In the genomic region with DNA sequence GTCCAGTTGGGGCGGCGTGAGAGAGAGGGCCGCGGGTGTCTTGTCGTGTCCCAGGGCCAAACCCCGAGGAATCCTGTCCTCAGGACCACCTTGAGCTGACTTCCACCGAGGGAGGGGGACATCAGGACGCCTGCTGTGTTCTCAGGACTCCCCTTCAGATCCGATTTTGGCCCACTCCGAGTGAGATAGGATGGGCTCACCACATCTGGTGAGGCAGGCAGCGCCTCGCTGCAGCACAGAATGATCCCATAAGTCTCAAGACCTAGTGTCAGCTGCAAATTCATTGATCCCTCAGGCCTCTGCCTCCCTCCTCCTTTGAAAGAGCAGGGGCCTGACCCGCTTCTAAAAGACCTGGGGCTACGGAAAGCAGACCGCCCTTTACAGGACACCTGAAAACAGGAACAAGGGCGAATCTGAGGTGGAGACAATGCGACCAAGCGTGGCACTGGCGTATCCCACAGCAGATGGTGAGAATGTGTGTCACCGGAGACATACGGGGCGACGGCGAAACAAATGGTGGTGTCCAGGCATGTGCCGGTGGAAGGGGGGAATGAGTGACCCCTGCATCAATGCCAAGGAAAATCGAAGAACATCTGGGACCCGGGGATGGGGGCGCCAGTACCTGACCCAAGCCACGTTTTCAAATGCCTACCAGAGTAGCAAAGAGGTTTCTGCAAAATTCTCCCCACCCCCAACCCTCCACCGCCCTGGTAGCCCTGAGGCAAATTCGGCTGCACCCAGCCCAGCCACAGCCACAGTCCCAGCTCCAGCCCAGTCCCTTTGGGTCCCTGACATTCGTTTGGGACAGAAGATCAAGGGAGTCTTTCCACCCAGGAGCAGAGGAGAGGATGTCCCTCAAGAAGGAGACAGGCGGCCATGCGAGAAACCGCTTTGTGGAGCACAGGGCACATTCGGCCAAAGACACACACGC, we compare ENCODE assay signal across 9 cellular contexts.
DNase-seq lines count a peak whose midpoint lies in the region; ATAC-seq, FAIRE-seq and TF ChIP-seq lines count a peak whose summit lies in the region.
"Had no signal": no experiment of that assay in that cellular context is flagged by ENCODE, and none has a peak within 500 bp of the region (broad histone marks: within the 10 kb centered on the region; RNA-seq: fewer than 3 reads in every experiment).

No MANE protein-coding gene starts in this region.

- POLR2A ChIA-PET in activated naive CD8-positive, alpha-beta T cell treated with anti-CD3 and anti-CD28 coated beads, Interleukin-2, amount 10 ng/mL, durations not matched to agents 7 days and 5 days (lab: Charles Lee) = no interaction called here
- POLR2A ChIA-PET in naive thymus-derived CD8-positive, alpha-beta T cell (lab: Charles Lee) = interaction anchor here (0.7 kb wide), 2 partner anchors 865 to 1558 kb away, joined by 3 read pairs; no protein-coding TSS in a partner anchor

- no peak for FAIRE-seq in GM12891 (lab: Jason Lieb, UNC)

- DNase-seq in stimulated activated naive CD8-positive, alpha-beta T cell treated with anti-CD3 and anti-CD28 coated beads, Interleukin-15, Interleukin-2, amounts not matched to agents 100 U/mL and 50 U/mL, for 24 hours = no peak
- DNase-seq in activated naive CD8-positive, alpha-beta T cell treated with anti-CD3 and anti-CD28 coated beads, Interleukin-2, amount 10 ng/mL, durations not matched to agents 7 days and 5 days = no peak
- DNase-seq in naive thymus-derived CD8-positive, alpha-beta T cell = peak in 2 of 10 donors; percentile 11 to 59
- DNase-seq in GM12891 (ENCODE audit: insufficient read length, low spot score) = no peak
- DNase-seq in KG1 (lab: John Stamatoyannopoulos, UW) = no peak
- no peak for DNase-seq in dermis blood vessel endothelial cell
- DNase-seq: SHP77 treated with DMSO at 0.1 percent for 48 hours had no signal

- peak overlapping the region; percentile 12 for H3K4me3 Mint-ChIP-seq in stimulated activated naive CD8-positive, alpha-beta T cell treated with anti-CD3 and anti-CD28 coated beads, Interleukin-15, Interleukin-2, amounts not matched to agents 100 ng/mL and 50 ng/mL, for 24 hours
- peak overlapping the region; percentile 22 for H3K4me3 Mint-ChIP-seq in activated naive CD8-positive, alpha-beta T cell treated with anti-CD3 and anti-CD28 coated beads, Interleukin-2, amount 10 ng/mL, durations not matched to agents 7 days and 5 days
- H3K4me3 Mint-ChIP-seq in naive thymus-derived CD8-positive, alpha-beta T cell = peak overlapping the region in 9 of 10 donors; percentile 18 to 91 (median 61)

- peaks cover 54% of the 10 kb centered on the region for H3K27me3 Mint-ChIP-seq in stimulated activated naive CD8-positive, alpha-beta T cell treated with anti-CD3 and anti-CD28 coated beads, Interleukin-15, Interleukin-2, amounts not matched to agents 100 ng/mL and 50 ng/mL, for 24 hours
- peaks cover 57% of the 10 kb centered on the region for H3K27me3 Mint-ChIP-seq in activated naive CD8-positive, alpha-beta T cell treated with anti-CD3 and anti-CD28 coated beads, Interleukin-2, amount 10 ng/mL, durations not matched to agents 7 days and 5 days
- H3K27me3 Mint-ChIP-seq in naive thymus-derived CD8-positive, alpha-beta T cell = peaks cover 27 to 93% (median 60%) of the 10 kb centered on the region in 5 donors

- ATAC-seq in stimulated activated naive CD8-positive, alpha-beta T cell treated with anti-CD3 and anti-CD28 coated beads, Interleukin-15, Interleukin-2, amounts not matched to agents 100 U/mL and 50 U/mL, for 24 hours = no peak
- ATAC-seq in activated naive CD8-positive, alpha-beta T cell treated with anti-CD3 and anti-CD28 coated beads, Interleukin-2, amount 10 ng/mL, durations not matched to agents 7 days and 5 days (ENCODE audit: low read depth) = no peak
- ATAC-seq in naive thymus-derived CD8-positive, alpha-beta T cell = no peak
- ATAC-seq in HG02884 (IDR thresholded peaks at IDR 0.05; ENCODE audit: unreplicated experiment) = no peak

- no peak for TF ChIP-seq POLR2A in GM12891 (IDR thresholded peaks at IDR 0.05; ENCODE audit: low read depth, low read length)

- peak overlapping the region; percentile 22 for H3K27ac Mint-ChIP-seq in stimulated activated naive CD8-positive, alpha-beta T cell treated with anti-CD3 and anti-CD28 coated beads, Interleukin-15, Interleukin-2, amounts not matched to agents 100 ng/mL and 50 ng/mL, for 24 hours
- H3K27ac Mint-ChIP-seq in activated naive CD8-positive, alpha-beta T cell treated with anti-CD3 and anti-CD28 coated beads, Interleukin-2, amount 10 ng/mL, durations not matched to agents 7 days and 5 days = peak overlapping the region; percentile 67
- H3K27ac Mint-ChIP-seq in naive thymus-derived CD8-positive, alpha-beta T cell = peak overlapping the region in 1 of 10 donors; percentile 25

- no peaks in the 10 kb centered on the region for H3K9me3 Mint-ChIP-seq in stimulated activated naive CD8-positive, alpha-beta T cell treated with anti-CD3 and anti-CD28 coated beads, Interleukin-15, Interleukin-2, amounts not matched to agents 100 ng/mL and 50 ng/mL, for 24 hours
- H3K9me3 Mint-ChIP-seq in activated naive CD8-positive, alpha-beta T cell treated with anti-CD3 and anti-CD28 coated beads, Interleukin-2, amount 10 ng/mL, durations not matched to agents 7 days and 5 days = no peaks in the 10 kb centered on the region
- H3K9me3 Mint-ChIP-seq in naive thymus-derived CD8-positive, alpha-beta T cell = peaks cover 0 to 9% (median 0%) of the 10 kb centered on the region in 9 donors

- no peaks in the 10 kb centered on the region for H3K36me3 Mint-ChIP-seq in stimulated activated naive CD8-positive, alpha-beta T cell treated with anti-CD3 and anti-CD28 coated beads, Interleukin-15, Interleukin-2, amounts not matched to agents 100 ng/mL and 50 ng/mL, for 24 hours (ENCODE audit: low read depth)
- H3K36me3 Mint-ChIP-seq in activated naive CD8-positive, alpha-beta T cell treated with anti-CD3 and anti-CD28 coated beads, Interleukin-2, amount 10 ng/mL, durations not matched to agents 7 days and 5 days = peaks cover 1% of the 10 kb centered on the region
- H3K36me3 Mint-ChIP-seq in naive thymus-derived CD8-positive, alpha-beta T cell = peaks cover 0 to 5% (median 4%) of the 10 kb centered on the region in 3 donors

- H3K4me1 Mint-ChIP-seq in stimulated activated naive CD8-positive, alpha-beta T cell treated with anti-CD3 and anti-CD28 coated beads, Interleukin-15, Interleukin-2, amounts not matched to agents 100 ng/mL and 50 ng/mL, for 24 hours (ENCODE audit: low read depth) = peaks cover 46% of the 10 kb centered on the region
- peaks cover 28% of the 10 kb centered on the region for H3K4me1 Mint-ChIP-seq in activated naive CD8-positive, alpha-beta T cell treated with anti-CD3 and anti-CD28 coated beads, Interleukin-2, amount 10 ng/mL, durations not matched to agents 7 days and 5 days
- H3K4me1 Mint-ChIP-seq in naive thymus-derived CD8-positive, alpha-beta T cell = peaks cover 32 to 66% (median 45%) of the 10 kb centered on the region in 4 donors

TF ChIP-seq in GM12891, 5 proteins besides CTCF, POLR2A, EP300 and RAD21:
- TF ChIP-seq TAF1 (IDR thresholded peaks at IDR 0.05; ENCODE audit: low read depth, low read length) (no peak), POU2F2 (IDR thresholded peaks at IDR 0.05; ENCODE audit: low read depth, low read length) (no peak), PAX5 (IDR thresholded peaks at IDR 0.05; ENCODE audit: insufficient read depth, low read length, severe bottlenecking) (no peak), POLR2AphosphoS5 (IDR thresholded peaks at IDR 0.05; ENCODE audit: low read depth, low read length) (no peak), SPI1 (IDR thresholded peaks at IDR 0.05; ENCODE audit: low read depth, low read length) (no peak; the same call in 1 of the 2 replicates)
